ENCODE assay signal across 8 cellular contexts in genomic region chr1:244918422-244919319, GRCh38. TPM values are rescaled to one million over a fixed set of nuclear protein-coding genes. Genes with fewer than 3 reads are reported as not detected.
DNase-seq lines count a peak whose midpoint lies in the region; ATAC-seq and TF ChIP-seq lines count a peak whose summit lies in the region.

No MANE protein-coding gene starts in this region.

- peak overlapping the region; percentile 70 for H3K4me2 ChIP-seq in OCI-LY1 (ENCODE audit: low read length)

- no peak overlapping the region for H3K27ac ChIP-seq in OCI-LY1 (ENCODE audit: low read depth, low read length, poor library complexity, severe bottlenecking)

- H3K9me2 ChIP-seq in OCI-LY1 (ENCODE audit: low read depth, low read length): no peaks in the 10 kb centered on the region

- H3K4me3 Mint-ChIP-seq in neural crest cell: peak overlapping the region; percentile 92
- H3K4me3 Mint-ChIP-seq in stimulated activated naive CD8-positive, alpha-beta T cell treated with anti-CD3 and anti-CD28 coated beads, Interleukin-15, amount 100 ng/mL, for 72 hours: peak overlapping the region; percentile 78 to 92

- H3K9ac ChIP-seq in OCI-LY1 (ENCODE audit: low read length): peak overlapping the region; percentile 29; the same call in 1 of the 2 replicates

- H3K9me3 ChIP-seq in OCI-LY1 (ENCODE audit: low read length): no peaks in the 10 kb centered on the region

- no peaks in the 10 kb centered on the region for H3K9me3 Mint-ChIP-seq in neural crest cell
- H3K9me3 Mint-ChIP-seq in stimulated activated naive CD8-positive, alpha-beta T cell treated with anti-CD3 and anti-CD28 coated beads, Interleukin-15, amount 100 ng/mL, for 72 hours: no peaks in the 10 kb centered on the region

- no peak for TF ChIP-seq CTCF in OCI-LY1 (IDR thresholded peaks at IDR 0.05; ENCODE audit: low read length)
- TF ChIP-seq CTCF in neural crest cell (conservative IDR thresholded peaks at IDR 0.05): no peak

- H3K27me3 ChIP-seq in OCI-LY1 (ENCODE audit: insufficient read depth, low read length): no peaks in the 10 kb centered on the region

- H3F3A ChIP-seq in OCI-LY1 (ENCODE audit: insufficient read depth, low read length): no peaks in the 10 kb centered on the region

- H3K27me3 Mint-ChIP-seq in neural crest cell (ENCODE audit: low read depth): peaks cover 19% of the 10 kb centered on the region
- H3K27me3 Mint-ChIP-seq in stimulated activated naive CD8-positive, alpha-beta T cell treated with anti-CD3 and anti-CD28 coated beads, Interleukin-15, amount 100 ng/mL, for 72 hours: no peaks in the 10 kb centered on the region

- H3K79me2 ChIP-seq in OCI-LY1 (ENCODE audit: insufficient read depth, low read length): no peaks in the 10 kb centered on the region

- peaks cover 16% of the 10 kb centered on the region for H3K4me1 ChIP-seq in OCI-LY1 (ENCODE audit: insufficient read depth, low read length, severe bottlenecking)

- H3K36me3 Mint-ChIP-seq in neural crest cell (ENCODE audit: low read depth): no peaks in the 10 kb centered on the region

- no peaks in the 10 kb centered on the region for H3K36me3 ChIP-seq in OCI-LY1 (ENCODE audit: insufficient read depth, low read length)

- peak overlapping the region; percentile 92; the same call in 1 of the 2 replicates for H2AFZ ChIP-seq in OCI-LY1 (ENCODE audit: low read length)

- DNase-seq in 8988T (peak; percentile 65), activated T-helper 1 cell treated with Interleukin-2 at 50 U/mL for 16 hours (ENCODE audit: low read depth) (peak; percentile 47), fibroblast of peridontal ligament (ENCODE audit: extremely low read depth) (peak; percentile 26), neural crest cell (ENCODE audit: low read depth, low spot score) (peak; percentile 9)
- DNase-seq in stimulated activated naive CD8-positive, alpha-beta T cell treated with anti-CD3 and anti-CD28 coated beads, Interleukin-15, amount 100 ng/mL, for 72 hours: peak; percentile 34 to 58

- ATAC-seq in GM18502 (IDR thresholded peaks at IDR 0.05; ENCODE audit: poor library complexity, unreplicated experiment) (peak; percentile 59), HG03159 (IDR thresholded peaks at IDR 0.05; ENCODE audit: unreplicated experiment) (peak; percentile 47)
- ATAC-seq in stimulated activated naive CD8-positive, alpha-beta T cell treated with anti-CD3 and anti-CD28 coated beads, Interleukin-15, amount 100 ng/mL, for 72 hours: peak; percentile 90

- peak overlapping the region; percentile 57 for H3K4me3 ChIP-seq in OCI-LY1 (ENCODE audit: low read depth, low read length, poor library complexity, severe bottlenecking)

- peaks cover 11% of the 10 kb centered on the region for H3K4me1 Mint-ChIP-seq in neural crest cell
- H3K4me1 Mint-ChIP-seq in stimulated activated naive CD8-positive, alpha-beta T cell treated with anti-CD3 and anti-CD28 coated beads, Interleukin-15, amount 100 ng/mL, for 72 hours: peaks cover 18% of the 10 kb centered on the region

- H4K20me1 ChIP-seq in OCI-LY1 (ENCODE audit: insufficient read depth, low read length): no peaks in the 10 kb centered on the region

- no peak overlapping the region for H3K27ac Mint-ChIP-seq in neural crest cell (ENCODE audit: unreplicated experiment)
- H3K27ac Mint-ChIP-seq in stimulated activated naive CD8-positive, alpha-beta T cell treated with anti-CD3 and anti-CD28 coated beads, Interleukin-15, amount 100 ng/mL, for 72 hours: peak overlapping the region; percentile 64 to 90

RNA-seq across cellular contexts. Expression of gene HNRNPU, which starts 54.3 kb away (rescaled TPM):
- total RNA-seq in neural crest cell: 695 and 719 TPM in 2 replicates

Comparison
In these comparisons a context has a peak if more than half of its experiments do, and no peak if none do; other contexts are left out.
1. DNase-seq: peak in every context shown above with its lines; median percentile 65 in 8988T; 47 in activated T-helper 1 cell treated with Interleukin-2 at 50 U/mL for 16 hours; 46 in stimulated activated naive CD8-positive, alpha-beta T cell treated with anti-CD3 and anti-CD28 coated beads, Interleukin-15, amount 100 ng/mL, for 72 hours; 26 in fibroblast of peridontal ligament; 9 in neural crest cell.